ENCODE assay signal across 11 cellular contexts in the genomic region with DNA sequence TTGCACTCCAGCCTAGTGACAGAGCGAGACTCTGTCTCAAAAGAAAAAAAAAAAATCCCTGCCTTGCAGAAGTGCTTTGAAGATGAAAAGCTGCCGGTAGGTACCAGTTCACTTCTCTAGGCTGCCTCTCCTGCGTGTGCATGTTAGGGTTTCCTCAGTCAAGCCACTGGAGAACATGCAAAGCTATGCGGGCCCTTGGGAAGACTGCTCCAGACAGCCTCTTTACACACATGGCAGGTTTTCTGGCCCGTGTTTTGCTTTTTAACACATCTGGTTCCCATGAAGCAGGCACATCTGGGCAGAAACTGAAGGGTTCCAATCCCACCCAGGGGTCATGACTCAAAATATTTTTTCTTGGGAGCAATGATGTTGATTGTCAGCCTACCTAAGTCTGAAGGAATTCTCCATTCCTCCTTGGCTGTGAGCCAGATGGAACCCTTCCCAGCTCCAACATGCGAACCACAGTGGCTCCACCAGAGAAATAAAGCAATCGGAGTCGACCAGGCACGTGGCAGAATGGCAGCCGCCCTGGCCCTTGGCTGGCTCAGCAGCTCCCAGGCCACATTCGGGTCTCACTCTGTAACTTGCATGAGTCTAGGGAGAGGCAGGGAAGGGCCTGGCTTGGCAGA. TPM values are rescaled to one million over a fixed set of nuclear protein-coding genes. Genes with fewer than 3 reads are reported as not detected.
DNase-seq lines count a peak whose midpoint lies in the region; ATAC-seq, FAIRE-seq and TF ChIP-seq lines count a peak whose summit lies in the region.
"Had no signal": no experiment of that assay in that cellular context is flagged by ENCODE, and none has a peak within 500 bp of the region (broad histone marks: within the 10 kb centered on the region; RNA-seq: fewer than 3 reads in every experiment).

No MANE protein-coding gene starts in this region.

- POLR2A ChIA-PET in naive thymus-derived CD4-positive, alpha-beta T cell (lab: Charles Lee), result no interaction called here

- peaks cover 11 to 32% (median 24%) of the 10 kb centered on the region in 5 donors for H3K27me3 Mint-ChIP-seq in naive thymus-derived CD4-positive, alpha-beta T cell

- CTCF ChIA-PET in naive thymus-derived CD4-positive, alpha-beta T cell (lab: Charles Lee), result no interaction called here

- TF ChIP-seq CTCF in kidney (IDR thresholded peaks at IDR 0.05; ENCODE audit: borderline replicate concordance, extremely low read depth, insufficient read depth), result no peak
- TF ChIP-seq CTCF in upper lobe of right lung (IDR thresholded peaks at IDR 0.05), result no peak

- H3K27ac ChIP-seq in kidney (ENCODE audit: low read depth in 2 of 2, low read length in 2 of 2) (peak overlapping the region in 1 of 2 donors; percentile 47), upper lobe of right lung (no peak overlapping the region)
- no peak overlapping the region for H3K27ac ChIP-seq in naive thymus-derived CD4-positive, alpha-beta T cell (ENCODE audit: low read depth, low read length)

- peaks cover 0 to 8% (median 0%) of the 10 kb centered on the region in 11 donors for H3K9me3 Mint-ChIP-seq in naive thymus-derived CD4-positive, alpha-beta T cell

- no peaks in the 10 kb centered on the region for H3K27me3 ChIP-seq in upper lobe of right lung
- H3K27me3 ChIP-seq in naive thymus-derived CD4-positive, alpha-beta T cell (ENCODE audit: control insufficient read depth in 2 of 2, insufficient read depth in 2 of 2, low read length in 2 of 2), result no peaks in the 10 kb centered on the region

- no peak overlapping the region for H3K4me3 Mint-ChIP-seq in naive thymus-derived CD4-positive, alpha-beta T cell

- H3K9me3 ChIP-seq in kidney (ENCODE audit: control insufficient read depth in 1 of 2, low read length in 2 of 2), result no peaks in the 10 kb centered on the region
- H3K9me3 ChIP-seq in upper lobe of right lung, result no peaks in the 10 kb centered on the region
- no peaks in the 10 kb centered on the region for H3K9me3 ChIP-seq in naive thymus-derived CD4-positive, alpha-beta T cell (ENCODE audit: control insufficient read depth in 2 of 3, low read length in 3 of 3)

- FAIRE-seq in kidney (lab: Jason Lieb, UNC), result no peak
- FAIRE-seq: GM18507 had no signal

- peaks cover 0 to 8% (median 4%) of the 10 kb centered on the region in 7 donors for H3K4me1 Mint-ChIP-seq in naive thymus-derived CD4-positive, alpha-beta T cell

- intact Hi-C loops in kidney (cut with DNase I), result no loop called here
- intact Hi-C loops in upper lobe of right lung (cut with DNase I), result no loop called here
- intact Hi-C loops in naive thymus-derived CD4-positive, alpha-beta T cell (cut with micrococcal nuclease), result no loop called here

- no peak overlapping the region for H3K9ac ChIP-seq in kidney (ENCODE audit: low read length in 2 of 2)

- H3K4me1 ChIP-seq in kidney (ENCODE audit: control insufficient read depth in 1 of 2, insufficient read depth in 1 of 2, low read depth in 1 of 2, low read length in 2 of 2) (peaks cover 9 to 11% of the 10 kb centered on the region in 2 donors), upper lobe of right lung (peaks cover 15% of the 10 kb centered on the region)
- H3K4me1 ChIP-seq in naive thymus-derived CD4-positive, alpha-beta T cell (ENCODE audit: control insufficient read depth in 2 of 2, insufficient read depth in 2 of 2, low read length in 2 of 2), result no peaks in the 10 kb centered on the region

- no peaks in the 10 kb centered on the region for H3K36me3 ChIP-seq in kidney (ENCODE audit: control insufficient read depth in 1 of 2, insufficient read depth in 2 of 2, low read length in 2 of 2)
- peaks cover 7% of the 10 kb centered on the region for H3K36me3 ChIP-seq in upper lobe of right lung
- H3K36me3 ChIP-seq in naive thymus-derived CD4-positive, alpha-beta T cell (ENCODE audit: control insufficient read depth in 2 of 3, insufficient read depth in 3 of 3, low read length in 3 of 3), result no peaks in the 10 kb centered on the region

- no peaks in the 10 kb centered on the region for H3K36me3 Mint-ChIP-seq in naive thymus-derived CD4-positive, alpha-beta T cell

- ATAC-seq in upper lobe of right lung, result no peak
- no peak for ATAC-seq in HG02938 (IDR thresholded peaks at IDR 0.05; ENCODE audit: unreplicated experiment)
- no peak for ATAC-seq in GM19328 (IDR thresholded peaks at IDR 0.05; ENCODE audit: unreplicated experiment)
- ATAC-seq in naive thymus-derived CD4-positive, alpha-beta T cell, result no peak

- H3K27ac Mint-ChIP-seq in naive thymus-derived CD4-positive, alpha-beta T cell, result no peak overlapping the region

- no peak overlapping the region for H3K4me3 ChIP-seq in kidney (ENCODE audit: low read length in 2 of 2)
- H3K4me3 ChIP-seq in upper lobe of right lung, result no peak overlapping the region
- no peak overlapping the region for H3K4me3 ChIP-seq in naive thymus-derived CD4-positive, alpha-beta T cell (ENCODE audit: low read length)

- DNase-seq in HPDE6-E6E7 (ENCODE audit: extremely low spot score) (peak; percentile 14), brain pericyte (ENCODE audit: low read depth, low spot score) (peak; percentile 96), kidney (peak; percentile 85), upper lobe of right lung (peak; percentile 62), SW480 (ENCODE audit: low spot score) (no peak)
- DNase-seq in naive thymus-derived CD4-positive, alpha-beta T cell, result no peak
- DNase-seq: activated CD4-positive, CD25-positive, alpha-beta regulatory T cell; NCI-H510A treated with DMSO at 0.1 percent for 48 hours had no signal

RNA-seq across cellular contexts. Expression of a gene that starts 29.5 kb away (rescaled TPM):
- 250 TPM for total RNA-seq in kidney
- 74.2 TPM for polyA plus RNA-seq in kidney (ENCODE audit: insufficient read depth, low read depth, low replicate concordance)
- 194 TPM for total RNA-seq in upper lobe of right lung
- total RNA-seq in naive thymus-derived CD4-positive, alpha-beta T cell, result 1 to 10 TPM; 1.0 to 6.0 (median 2.1) TPM
- polyA plus RNA-seq in naive thymus-derived CD4-positive, alpha-beta T cell, result not detected

Comparison
In these comparisons a context has a peak if more than half of its experiments do, and no peak if none do; other contexts are left out.
1. DNase-seq: peak in HPDE6-E6E7 (single experiment), brain pericyte (single experiment), kidney (single experiment) and upper lobe of right lung (single experiment); none in naive thymus-derived CD4-positive, alpha-beta T cell (0 of 9) and SW480 (single experiment).
2. RNA of a gene that starts 29.5 kb away (total RNA-seq): 250 TPM in kidney (single experiment) and 194 TPM in upper lobe of right lung (single experiment); 1.0 to 6.0 TPM in naive thymus-derived CD4-positive, alpha-beta T cell; every median in the first group is over 10 times any median in the second.